ENCODE assay signal across 1 cellular context in the genomic region with DNA sequence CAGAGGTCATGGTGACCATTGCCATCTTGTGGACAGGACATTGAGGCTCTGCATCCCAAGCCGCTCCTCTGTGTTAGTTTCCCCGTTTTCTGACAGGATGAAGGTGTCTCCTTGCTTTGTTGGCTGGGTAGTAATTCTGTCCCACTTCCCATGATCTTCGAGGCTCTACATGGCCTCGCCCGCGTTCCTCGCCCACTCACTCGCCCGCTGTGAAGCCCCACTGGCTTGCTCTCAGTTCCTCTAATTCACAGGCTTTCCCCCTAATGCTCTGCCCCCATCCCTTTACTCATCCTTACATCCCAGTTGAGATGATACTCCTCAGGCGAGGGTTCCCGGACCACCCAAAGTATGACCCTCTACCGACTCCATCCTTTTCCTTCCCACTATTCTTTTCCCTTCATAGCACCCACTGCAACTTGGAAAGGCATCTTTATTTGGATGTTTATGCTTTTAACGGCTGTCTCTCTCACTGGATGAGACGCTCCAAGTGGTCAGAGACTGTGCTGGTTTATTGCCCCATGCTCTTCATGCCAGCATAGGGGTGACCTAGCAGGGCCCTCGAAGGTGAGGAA.
TF ChIP-seq lines count a peak whose summit lies in the region.

No MANE protein-coding gene starts in this region.

TF ChIP-seq in SK-N-SH treated with all-trans-retinoic acid at 6 μM for 48 hours, 23 proteins besides CTCF, POLR2A, EP300 and RAD21 (continued from another document):
- TF ChIP-seq, protein P1, sequence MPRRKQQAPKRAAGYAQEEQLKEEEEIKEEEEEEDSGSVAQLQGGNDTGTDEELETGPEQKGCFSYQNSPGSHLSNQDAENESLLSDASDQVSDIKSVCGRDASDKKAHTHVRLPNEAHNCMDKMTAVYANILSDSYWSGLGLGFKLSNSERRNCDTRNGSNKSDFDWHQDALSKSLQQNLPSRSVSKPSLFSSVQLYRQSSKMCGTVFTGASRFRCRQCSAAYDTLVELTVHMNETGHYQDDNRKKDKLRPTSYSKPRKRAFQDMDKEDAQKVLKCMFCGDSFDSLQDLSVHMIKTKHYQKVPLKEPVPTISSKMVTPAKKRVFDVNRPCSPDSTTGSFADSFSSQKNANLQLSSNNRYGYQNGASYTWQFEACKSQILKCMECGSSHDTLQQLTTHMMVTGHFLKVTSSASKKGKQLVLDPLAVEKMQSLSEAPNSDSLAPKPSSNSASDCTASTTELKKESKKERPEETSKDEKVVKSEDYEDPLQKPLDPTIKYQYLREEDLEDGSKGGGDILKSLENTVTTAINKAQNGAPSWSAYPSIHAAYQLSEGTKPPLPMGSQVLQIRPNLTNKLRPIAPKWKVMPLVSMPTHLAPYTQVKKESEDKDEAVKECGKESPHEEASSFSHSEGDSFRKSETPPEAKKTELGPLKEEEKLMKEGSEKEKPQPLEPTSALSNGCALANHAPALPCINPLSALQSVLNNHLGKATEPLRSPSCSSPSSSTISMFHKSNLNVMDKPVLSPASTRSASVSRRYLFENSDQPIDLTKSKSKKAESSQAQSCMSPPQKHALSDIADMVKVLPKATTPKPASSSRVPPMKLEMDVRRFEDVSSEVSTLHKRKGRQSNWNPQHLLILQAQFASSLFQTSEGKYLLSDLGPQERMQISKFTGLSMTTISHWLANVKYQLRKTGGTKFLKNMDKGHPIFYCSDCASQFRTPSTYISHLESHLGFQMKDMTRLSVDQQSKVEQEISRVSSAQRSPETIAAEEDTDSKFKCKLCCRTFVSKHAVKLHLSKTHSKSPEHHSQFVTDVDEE (CRISPR knock-in tag; IDR thresholded peaks at IDR 0.05) = no peak
- TF ChIP-seq GLIS3 (CRISPR knock-in tag; IDR thresholded peaks at IDR 0.05) (no peak), ZNF70 (CRISPR knock-in tag; IDR thresholded peaks at IDR 0.05) (no peak), SNAI2 (CRISPR knock-in tag; IDR thresholded peaks at IDR 0.05) (no peak), ZNF8 (CRISPR knock-in tag; IDR thresholded peaks at IDR 0.05) (no peak), OSR1 (CRISPR knock-in tag; IDR thresholded peaks at IDR 0.05) (no peak), RARB (CRISPR knock-in tag; IDR thresholded peaks at IDR 0.05) (no peak), PPARA (CRISPR knock-in tag; IDR thresholded peaks at IDR 0.05; ENCODE audit: borderline replicate concordance) (no peak), ZFP30 (CRISPR knock-in tag; IDR thresholded peaks at IDR 0.05) (no peak), TOX (CRISPR knock-in tag; IDR thresholded peaks at IDR 0.05; ENCODE audit: borderline replicate concordance) (no peak)
- TF ChIP-seq, protein P2, sequence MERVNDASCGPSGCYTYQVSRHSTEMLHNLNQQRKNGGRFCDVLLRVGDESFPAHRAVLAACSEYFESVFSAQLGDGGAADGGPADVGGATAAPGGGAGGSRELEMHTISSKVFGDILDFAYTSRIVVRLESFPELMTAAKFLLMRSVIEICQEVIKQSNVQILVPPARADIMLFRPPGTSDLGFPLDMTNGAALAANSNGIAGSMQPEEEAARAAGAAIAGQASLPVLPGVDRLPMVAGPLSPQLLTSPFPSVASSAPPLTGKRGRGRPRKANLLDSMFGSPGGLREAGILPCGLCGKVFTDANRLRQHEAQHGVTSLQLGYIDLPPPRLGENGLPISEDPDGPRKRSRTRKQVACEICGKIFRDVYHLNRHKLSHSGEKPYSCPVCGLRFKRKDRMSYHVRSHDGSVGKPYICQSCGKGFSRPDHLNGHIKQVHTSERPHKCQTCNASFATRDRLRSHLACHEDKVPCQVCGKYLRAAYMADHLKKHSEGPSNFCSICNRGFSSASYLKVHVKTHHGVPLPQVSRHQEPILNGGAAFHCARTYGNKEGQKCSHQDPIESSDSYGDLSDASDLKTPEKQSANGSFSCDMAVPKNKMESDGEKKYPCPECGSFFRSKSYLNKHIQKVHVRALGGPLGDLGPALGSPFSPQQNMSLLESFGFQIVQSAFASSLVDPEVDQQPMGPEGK (CRISPR knock-in tag; IDR thresholded peaks at IDR 0.05; ENCODE audit: borderline replicate concordance) = no peak
- TF ChIP-seq, protein P3, sequence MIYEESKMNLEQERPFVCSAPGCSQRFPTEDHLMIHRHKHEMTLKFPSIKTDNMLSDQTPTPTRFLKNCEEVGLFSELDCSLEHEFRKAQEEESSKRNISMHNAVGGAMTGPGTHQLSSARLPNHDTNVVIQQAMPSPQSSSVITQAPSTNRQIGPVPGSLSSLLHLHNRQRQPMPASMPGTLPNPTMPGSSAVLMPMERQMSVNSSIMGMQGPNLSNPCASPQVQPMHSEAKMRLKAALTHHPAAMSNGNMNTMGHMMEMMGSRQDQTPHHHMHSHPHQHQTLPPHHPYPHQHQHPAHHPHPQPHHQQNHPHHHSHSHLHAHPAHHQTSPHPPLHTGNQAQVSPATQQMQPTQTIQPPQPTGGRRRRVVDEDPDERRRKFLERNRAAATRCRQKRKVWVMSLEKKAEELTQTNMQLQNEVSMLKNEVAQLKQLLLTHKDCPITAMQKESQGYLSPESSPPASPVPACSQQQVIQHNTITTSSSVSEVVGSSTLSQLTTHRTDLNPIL (CRISPR knock-in tag; IDR thresholded peaks at IDR 0.05; ENCODE audit: low read depth) = no peak
- TF ChIP-seq, protein P4, sequence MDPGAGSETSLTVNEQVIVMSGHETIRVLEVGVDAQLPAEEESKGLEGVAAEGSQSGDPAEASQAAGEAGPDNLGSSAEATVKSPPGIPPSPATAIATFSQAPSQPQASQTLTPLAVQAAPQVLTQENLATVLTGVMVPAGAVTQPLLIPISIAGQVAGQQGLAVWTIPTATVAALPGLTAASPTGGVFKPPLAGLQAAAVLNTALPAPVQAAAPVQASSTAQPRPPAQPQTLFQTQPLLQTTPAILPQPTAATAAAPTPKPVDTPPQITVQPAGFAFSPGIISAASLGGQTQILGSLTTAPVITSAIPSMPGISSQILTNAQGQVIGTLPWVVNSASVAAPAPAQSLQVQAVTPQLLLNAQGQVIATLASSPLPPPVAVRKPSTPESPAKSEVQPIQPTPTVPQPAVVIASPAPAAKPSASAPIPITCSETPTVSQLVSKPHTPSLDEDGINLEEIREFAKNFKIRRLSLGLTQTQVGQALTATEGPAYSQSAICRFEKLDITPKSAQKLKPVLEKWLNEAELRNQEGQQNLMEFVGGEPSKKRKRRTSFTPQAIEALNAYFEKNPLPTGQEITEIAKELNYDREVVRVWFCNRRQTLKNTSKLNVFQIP (CRISPR knock-in tag; IDR thresholded peaks at IDR 0.05; ENCODE audit: borderline replicate concordance, low read depth) = no peak
